9 cellular contexts compared by ENCODE assay signal in genomic region chr12:110937104-110937641, GRCh38. TPM values are rescaled to one million over a fixed set of nuclear protein-coding genes. Genes with fewer than 3 reads are reported as not detected.
DNase-seq lines count a peak whose midpoint lies in the region; ATAC-seq and TF ChIP-seq lines count a peak whose summit lies in the region.
"Had no signal": no experiment of that assay in that cellular context is flagged by ENCODE, and none has a peak within 500 bp of the region (broad histone marks: within the 10 kb centered on the region; RNA-seq: fewer than 3 reads in every experiment).

No MANE protein-coding gene starts in this region.

- H3K36me3 Mint-ChIP-seq in activated naive CD4-positive, alpha-beta T cell treated with anti-CD3 and anti-CD28 coated beads, Interleukin-2, amount 10 ng/mL, durations not matched to agents 7 days and 5 days = no peaks in the 10 kb centered on the region

- POLR2A ChIA-PET in RWPE1 (lab: Yijun Ruan, JAX; ENCODE audit: low non-redundant PET) = no interaction called here

- H3K27ac ChIP-seq in RWPE1 = no peak overlapping the region
- no peak overlapping the region for H3K27ac ChIP-seq in cardiac muscle cell

- peak overlapping the region; percentile 0 for H3K4me3 ChIP-seq in cardiac muscle cell

- peaks cover 25% of the 10 kb centered on the region for H3K27me3 Mint-ChIP-seq in activated naive CD4-positive, alpha-beta T cell treated with anti-CD3 and anti-CD28 coated beads, Interleukin-2, amount 10 ng/mL, durations not matched to agents 7 days and 5 days

- no peaks in the 10 kb centered on the region for H3K36me3 ChIP-seq in cardiac muscle cell

- no peaks in the 10 kb centered on the region for H3K9me3 Mint-ChIP-seq in activated naive CD4-positive, alpha-beta T cell treated with anti-CD3 and anti-CD28 coated beads, Interleukin-2, amount 10 ng/mL, durations not matched to agents 7 days and 5 days
- H3K9me3 Mint-ChIP-seq: T-helper 1 cell treated with Interleukin-12 subunit alpha and Interleukin-12 subunit beta and Interleukin-4 antibody, amounts not matched to agents 30 μg/mL and 1 μg/mL, for 36 hours had no signal

- peaks cover 5% of the 10 kb centered on the region for H3K4me1 Mint-ChIP-seq in activated naive CD4-positive, alpha-beta T cell treated with anti-CD3 and anti-CD28 coated beads, Interleukin-2, amount 10 ng/mL, durations not matched to agents 7 days and 5 days

- H3K4me3 Mint-ChIP-seq in activated naive CD4-positive, alpha-beta T cell treated with anti-CD3 and anti-CD28 coated beads, Interleukin-2, amount 10 ng/mL, durations not matched to agents 7 days and 5 days = no peak overlapping the region
- H3K4me3 Mint-ChIP-seq: T-helper 1 cell treated with Interleukin-12 subunit alpha and Interleukin-12 subunit beta and Interleukin-4 antibody, amounts not matched to agents 30 μg/mL and 1 μg/mL, for 36 hours had no signal

- no peaks in the 10 kb centered on the region for H3K27me3 ChIP-seq in cardiac muscle cell

- H3K27ac Mint-ChIP-seq in activated naive CD4-positive, alpha-beta T cell treated with anti-CD3 and anti-CD28 coated beads, Interleukin-2, amount 10 ng/mL, durations not matched to agents 7 days and 5 days = no peak overlapping the region
- H3K27ac Mint-ChIP-seq: T-helper 1 cell treated with Interleukin-12 subunit alpha and Interleukin-12 subunit beta and Interleukin-4 antibody, amounts not matched to agents 30 μg/mL and 1 μg/mL, for 36 hours had no signal

- TF ChIP-seq CTCF in RWPE1 (conservative IDR thresholded peaks at IDR 0.05; ENCODE audit: low read depth) = peak; percentile 96
- peak; percentile 94 for TF ChIP-seq CTCF in cardiac muscle cell (IDR thresholded peaks at IDR 0.05; ENCODE audit: low read depth, low read length)

- DNase-seq in COLO668 (lab: John Stamatoyannopoulos, UW; ENCODE audit: unreplicated experiment) = peak; percentile 47
- DNase-seq in HuH-7 (ENCODE audit: low spot score) = peak; percentile 72
- peak; percentile 46 for DNase-seq in RWPE1 (ENCODE audit: low spot score)
- DNase-seq in activated naive CD4-positive, alpha-beta T cell treated with anti-CD3 and anti-CD28 coated beads, Interleukin-2, amount 10 ng/mL, durations not matched to agents 7 days and 5 days = peak; percentile 63
- DNase-seq in cardiac muscle cell (ENCODE audit: low read depth in 1 of 2, low spot score in 1 of 2) = peak; percentile 59 to 78
- peak; percentile 6 for DNase-seq in renal cortical epithelial cell (ENCODE audit: low read depth)

- H3K4me1 ChIP-seq in cardiac muscle cell (ENCODE audit: low read depth) = peaks cover 36% of the 10 kb centered on the region

- CTCF ChIA-PET in RWPE1 (lab: Yijun Ruan, JAX) = interaction anchor here (0.6 to 1.4 kb wide), 10 partner anchors 14 to 1773 kb away, joined by 3 to 4 read pairs (median 3); no protein-coding TSS in a partner anchor
- CTCF ChIA-PET in activated naive CD4-positive, alpha-beta T cell treated with anti-CD3 and anti-CD28 coated beads, Interleukin-2, amount 10 ng/mL, durations not matched to agents 7 days and 5 days (lab: Charles Lee) = interaction anchor here (0.6 to 2.1 kb wide), 9 partner anchors 9 to 1257 kb away, joined by 3 to 7 read pairs (median 3); no protein-coding TSS in a partner anchor

- no peaks in the 10 kb centered on the region for H3K9me3 ChIP-seq in cardiac muscle cell (ENCODE audit: low read depth)

- ATAC-seq in GM19463 (IDR thresholded peaks at IDR 0.05; ENCODE audit: unreplicated experiment) = no peak
- ATAC-seq in GM21360 (IDR thresholded peaks at IDR 0.05; ENCODE audit: unreplicated experiment) = no peak

RNA-seq across cellular contexts. Expression of gene MYL2, which starts 16.8 kb away (rescaled TPM):
- 2.7 and 12.2 TPM in 2 replicates for total RNA-seq in cardiac muscle cell
- polyA plus RNA-seq in cardiac muscle cell = 19.8 and 65.0 TPM in 2 replicates
- not detected in 2 replicates for total RNA-seq in renal cortical epithelial cell

Comparison
In these comparisons a context has a peak if more than half of its experiments do, and no peak if none do; other contexts are left out.
1. DNase-seq: peak in every context shown above with its lines; median percentile 72 in HuH-7; 68 in cardiac muscle cell; 63 in activated naive CD4-positive, alpha-beta T cell treated with anti-CD3 and anti-CD28 coated beads, Interleukin-2, amount 10 ng/mL, durations not matched to agents 7 days and 5 days; 47 in COLO668; 46 in RWPE1; 6 in renal cortical epithelial cell.